In the genomic region with DNA sequence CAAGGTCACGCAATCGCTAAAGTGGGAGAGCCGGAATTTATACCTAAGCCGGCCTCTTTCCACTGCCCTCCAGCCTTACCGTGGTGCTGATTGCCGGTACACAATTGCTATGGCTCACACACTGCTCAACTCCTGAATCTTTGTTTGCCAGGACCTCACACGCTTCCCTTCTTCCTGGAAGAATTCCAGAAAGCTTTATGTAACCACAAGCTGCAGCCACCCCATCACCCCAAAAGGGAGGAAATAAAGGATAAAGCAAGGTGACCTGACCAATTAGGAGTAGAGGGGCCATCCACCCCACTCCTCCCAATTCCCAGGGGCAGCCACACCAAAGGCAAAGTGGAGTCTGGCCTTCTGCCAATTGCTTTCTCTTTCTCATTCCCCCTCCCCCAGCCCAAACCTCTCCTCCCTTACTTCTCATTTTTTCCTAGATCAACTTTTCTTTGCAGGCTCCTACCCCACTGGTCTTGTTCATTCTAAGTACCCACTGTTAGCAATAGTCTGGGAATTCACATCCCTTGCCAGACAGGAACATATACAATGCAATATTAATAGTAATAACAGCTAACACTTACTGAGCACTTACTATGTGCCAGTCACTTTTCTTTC, we compare ENCODE assay signal across 14 cellular contexts. TPM values are rescaled to one million over a fixed set of nuclear protein-coding genes. Genes with fewer than 3 reads are reported as not detected.
DNase-seq lines count a peak whose midpoint lies in the region; ATAC-seq and TF ChIP-seq lines count a peak whose summit lies in the region.
"Had no signal": no experiment of that assay in that cellular context is flagged by ENCODE, and none has a peak within 500 bp of the region (broad histone marks: within the 10 kb centered on the region; RNA-seq: fewer than 3 reads in every experiment).

No MANE protein-coding gene starts in this region.

- H3K27me3 ChIP-seq in brain microvascular endothelial cell (replicated peaks) (no peaks in the 10 kb centered on the region), mesendoderm (ENCODE audit: insufficient read depth, low read length, poor library complexity) (no peaks in the 10 kb centered on the region)
- H3K27me3 ChIP-seq: tibial artery had no signal

- no peak for TF ChIP-seq CTCF in brain microvascular endothelial cell (IDR thresholded peaks at IDR 0.05; ENCODE audit: low read depth, low read length, missing control alignments)

- no peak overlapping the region for H3K56ac ChIP-seq in mesendoderm (ENCODE audit: low read length)

- H2AK5ac ChIP-seq in mesendoderm (ENCODE audit: low read length): no peak overlapping the region

- H3K23ac ChIP-seq in mesendoderm (ENCODE audit: low read length): no peak overlapping the region

- H3K79me1 ChIP-seq in mesendoderm (ENCODE audit: low read length): no peaks in the 10 kb centered on the region

- H3K36me3 ChIP-seq in brain microvascular endothelial cell (replicated peaks) (no peaks in the 10 kb centered on the region), mesendoderm (ENCODE audit: control insufficient read depth, insufficient read depth, low read length) (no peaks in the 10 kb centered on the region)
- H3K36me3 ChIP-seq: tibial artery had no signal

- no peak overlapping the region for H2BK120ac ChIP-seq in mesendoderm (ENCODE audit: low read depth, low read length)

- H3K4me3 ChIP-seq in brain microvascular endothelial cell (ENCODE audit: low read depth, low read length) (no peak overlapping the region), mesendoderm (ENCODE audit: low read length) (no peak overlapping the region)
- H3K4me3 ChIP-seq: tibial artery had no signal

- H3K18ac ChIP-seq in mesendoderm (ENCODE audit: low read length): no peak overlapping the region

- no peak overlapping the region for H3K9ac ChIP-seq in mesendoderm (ENCODE audit: low read length)

- in situ Hi-C loops in brain microvascular endothelial cell (cut with HindIII; ENCODE audit: low pct_ligation_motif_present, low sequenced_read_pairs): no loop called here

- H4K8ac ChIP-seq in mesendoderm (ENCODE audit: low read depth, low read length): no peak overlapping the region

- no peak for ATAC-seq in GM21717 (IDR thresholded peaks at IDR 0.05; ENCODE audit: unreplicated experiment)
- ATAC-seq: activated CD8-positive, alpha-beta T cell treated with anti-CD3 and anti-CD28 coated beads, Interleukin-2, amount 10 ng/mL, durations not matched to agents 7 days and 5 days had no signal

- no peak overlapping the region for H2BK5ac ChIP-seq in mesendoderm (ENCODE audit: low read length)

- no CpG with 5 or more reads among the region's 7 CpGs for WGBS in mesendoderm (ENCODE audit: extremely low coverage, insufficient coverage, low lambda C conversion rate)

- H3K27ac ChIP-seq in brain microvascular endothelial cell (no peak overlapping the region), mesendoderm (ENCODE audit: low read depth, low read length) (no peak overlapping the region)
- H3K27ac ChIP-seq: tibial artery had no signal

- H3K4ac ChIP-seq in mesendoderm (ENCODE audit: low read depth, low read length): no peak overlapping the region

- H3K4me2 ChIP-seq in mesendoderm (ENCODE audit: low read length): no peak overlapping the region

- H4K5ac ChIP-seq in mesendoderm (ENCODE audit: low read length): no peak overlapping the region

- H3K79me2 ChIP-seq in mesendoderm (ENCODE audit: control insufficient read depth, insufficient read depth, low read length): no peaks in the 10 kb centered on the region

- DNase-seq in H4 (ENCODE audit: low spot score): peak; percentile 71
- DNase-seq in NCI-H2107 treated with DMSO at 0.1 percent for 48 hours (lab: John Stamatoyannopoulos, UW; ENCODE audit: unreplicated experiment): peak; percentile 23
- DNase-seq in brain microvascular endothelial cell: peak; percentile 11
- peak; percentile 26 for DNase-seq in mesendoderm
- DNase-seq in NOMO-1 treated with DMSO at 0.1 percent for 48 hours (lab: John Stamatoyannopoulos, UW; ENCODE audit: unreplicated experiment): no peak
- no peak for DNase-seq in GM03348 (ENCODE audit: low spot score)
- DNase-seq in activated CD8-positive, alpha-beta memory T cell treated with anti-CD3 and anti-CD28 coated beads for 24 hours: no peak
- DNase-seq: activated CD8-positive, alpha-beta T cell treated with anti-CD3 and anti-CD28 coated beads, Interleukin-2, amount 10 ng/mL, durations not matched to agents 7 days and 5 days; anterior cingulate cortex; head of caudate nucleus; RPMI8226 had no signal

- H3K4me1 ChIP-seq in mesendoderm (ENCODE audit: control insufficient read depth, low read depth, low read length): peaks cover 2% of the 10 kb centered on the region

- H2BK15ac ChIP-seq in mesendoderm (replicated peaks; ENCODE audit: low read depth): no peak overlapping the region

RNA-seq across cellular contexts. Expression of gene CDC23, which starts 18.0 kb away (rescaled TPM):
- 48.2 and 51.7 TPM in 2 replicates for total RNA-seq in H4 (2014; rRNA removed; shearing (Covaris generic))
- 31.8 TPM for polyA plus RNA-seq in mesendoderm (2013, experiment 1 of 2)
- polyA plus RNA-seq in mesendoderm (2013, experiment 2 of 2): 32.9 TPM

RNA-seq across cellular contexts. Expression of gene GFRA3, which starts 43.3 kb away (rescaled TPM):
- not detected in 2 replicates for total RNA-seq in H4 (2014; rRNA removed; shearing (Covaris generic))
- 0.55 TPM for polyA plus RNA-seq in mesendoderm (2013, experiment 1 of 2)
- 0.53 TPM for polyA plus RNA-seq in mesendoderm (2013, experiment 2 of 2)
- polyA plus RNA-seq: IgD-negative memory B cell had no signal

RNA-seq across cellular contexts. Expression of gene KIF20A, which starts 52.2 kb away (rescaled TPM):
- total RNA-seq in H4 (2014; rRNA removed; shearing (Covaris generic)): 130 and 131 TPM in 2 replicates
- 55.9 TPM for polyA plus RNA-seq in mesendoderm (2013, experiment 1 of 2)
- polyA plus RNA-seq in mesendoderm (2013, experiment 2 of 2): 56.5 TPM
- polyA plus RNA-seq: IgD-negative memory B cell had no signal

RNA-seq across cellular contexts. Expression of gene BRD8, which starts 52.7 kb away (rescaled TPM):
- 46.5 and 55.2 TPM in 2 replicates for total RNA-seq in H4 (2014; rRNA removed; shearing (Covaris generic))
- 50.3 TPM for polyA plus RNA-seq in mesendoderm (2013, experiment 1 of 2)
- 45.1 TPM for polyA plus RNA-seq in mesendoderm (2013, experiment 2 of 2)

Comparison
In these comparisons a context has a peak if more than half of its experiments do, and no peak if none do; other contexts are left out.
1. DNase-seq: peak in H4 (single experiment), NCI-H2107 treated with DMSO at 0.1 percent for 48 hours (single experiment), brain microvascular endothelial cell (single experiment) and mesendoderm (single experiment); none in NOMO-1 treated with DMSO at 0.1 percent for 48 hours (single experiment), GM03348 (single experiment) and activated CD8-positive, alpha-beta memory T cell treated with anti-CD3 and anti-CD28 coated beads for 24 hours (single experiment).